In genomic region chr22:23878219-23878618, GRCh38 we compare ENCODE assay signal across 18 cellular contexts. TPM values are rescaled to one million over a fixed set of nuclear protein-coding genes. Genes with fewer than 3 reads are reported as not detected.
"Had no signal": no experiment of that assay in that cellular context is flagged by ENCODE, and none has a peak within 500 bp of the region (broad histone marks: within the 10 kb centered on the region; RNA-seq: fewer than 3 reads in every experiment).

No MANE protein-coding gene starts in this region.

- H3K36me3 ChIP-seq: neutrophil, upper lobe of right lung had no signal

- DNase-seq: activated CD4-positive, alpha-beta T cell treated with anti-CD3 and anti-CD28 coated beads for 48 hours; activated CD8-positive, alpha-beta memory T cell treated with anti-CD3 and anti-CD28 coated beads, Interleukin-2, amount 50 U/mL, for 4 hours; activated CD8-positive, alpha-beta T cell treated with anti-CD3 and anti-CD28 coated beads for 36 hours; activated effector memory CD4-positive, alpha-beta T cell treated with anti-CD3 and anti-CD28 coated beads, Interleukin-2, amount 50 U/mL, for 16 hours; activated T-cell treated with anti-CD3 and anti-CD28 coated beads, Interleukin-2, amount 50 U/mL, for 48 hours; adrenal gland; esophagus squamous epithelium; glutamatergic neuron; naive thymus-derived CD4-positive, alpha-beta T cell; right lobe of liver; stimulated activated CD4-positive, alpha-beta T cell treated with anti-CD3 and anti-CD28 coated beads, Interleukin-1b, Interleukin-23, amount 100 ng/mL, for 48 hours; stimulated activated naive CD8-positive, alpha-beta T cell treated with anti-CD3 and anti-CD28 coated beads, Interleukin-15, amount 100 ng/mL, for 72 hours; T-helper 2 cell; testis; upper lobe of right lung had no signal

- H3K4me3 ChIP-seq: adrenal gland, coronary artery, esophagus squamous epithelium, lung, right lobe of liver, testis, upper lobe of right lung had no signal

- H3K4me1 ChIP-seq: adrenal gland, esophagus squamous epithelium, right lobe of liver, testis, upper lobe of right lung had no signal

- H3K27me3 ChIP-seq: adrenal gland, esophagus squamous epithelium, neutrophil, right lobe of liver, testis, upper lobe of right lung had no signal

- H3K27ac ChIP-seq: adrenal gland, coronary artery, esophagus squamous epithelium, neutrophil, right lobe of liver, testis, upper lobe of right lung had no signal

RNA-seq across cellular contexts. Expression of gene DERL3, which starts 39.4 kb away (rescaled TPM):
- polyA plus RNA-seq: naive thymus-derived CD4-positive, alpha-beta T cell had no signal
